In the genomic region with DNA sequence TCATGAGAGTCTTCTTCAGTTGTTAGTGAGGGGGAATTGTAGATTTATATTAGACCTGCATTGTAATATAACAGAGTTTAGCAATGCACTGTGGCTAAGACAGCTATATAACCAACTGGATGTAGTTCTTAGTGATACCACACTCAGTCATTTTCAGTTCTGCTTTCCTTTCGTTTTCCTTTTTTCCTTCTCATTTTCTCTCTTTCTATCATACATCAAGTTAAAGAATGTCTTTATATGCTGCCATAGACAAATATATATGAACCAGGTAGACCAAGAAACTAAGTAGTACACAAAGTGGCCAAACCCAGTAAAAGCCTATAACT, we compare ENCODE assay signal across 12 cellular contexts. TPM values are rescaled to one million over a fixed set of nuclear protein-coding genes. Genes with fewer than 3 reads are reported as not detected.
A peak's percentile ranks its signal among the peaks of the same experiment; 100 is the strongest.
DNase-seq lines count a peak whose midpoint lies in the region; ATAC-seq lines count a peak whose summit lies in the region.
"Had no signal": no experiment of that assay in that cellular context is flagged by ENCODE, and none has a peak within 500 bp of the region (broad histone marks: within the 10 kb centered on the region; RNA-seq: fewer than 3 reads in every experiment).

No MANE protein-coding gene starts in this region.

- peaks cover 49% of the 10 kb centered on the region for H3K36me3 Mint-ChIP-seq in CD4-positive, CD25-positive, alpha-beta regulatory T cell
- peaks cover 99% of the 10 kb centered on the region for H3K36me3 Mint-ChIP-seq in activated T-helper 17 cell treated with anti-CD3 and anti-CD28 coated beads, Interleukin-2, amount 50 U/mL, for 72 hours (ENCODE audit: low read depth)
- H3K36me3 Mint-ChIP-seq: brain had no signal

- peak overlapping the region; percentile 6 for H3K27ac ChIP-seq in CD4-positive, CD25-positive, alpha-beta regulatory T cell (ENCODE audit: insufficient read depth, low read length, poor library complexity, severe bottlenecking)
- H3K27ac ChIP-seq: GM23248 had no signal

- peak overlapping the region; percentile 46 to 84 (median 64) for H3K27ac Mint-ChIP-seq in CD4-positive, CD25-positive, alpha-beta regulatory T cell
- H3K27ac Mint-ChIP-seq in activated T-helper 17 cell treated with anti-CD3 and anti-CD28 coated beads, Interleukin-2, amount 50 U/mL, for 72 hours = peak overlapping the region; percentile 84

- H3K4me1 Mint-ChIP-seq in CD4-positive, CD25-positive, alpha-beta regulatory T cell = peaks cover 33 to 84% (median 65%) of the 10 kb centered on the region in 4 donors
- H3K4me1 Mint-ChIP-seq in activated T-helper 17 cell treated with anti-CD3 and anti-CD28 coated beads, Interleukin-2, amount 50 U/mL, for 72 hours = peaks cover 63% of the 10 kb centered on the region

- H3K4me1 ChIP-seq in CD4-positive, CD25-positive, alpha-beta regulatory T cell (ENCODE audit: control insufficient read depth, insufficient read depth, low read length, poor library complexity, severe bottlenecking) = peaks cover 38% of the 10 kb centered on the region

- ATAC-seq in CD4-positive, CD25-positive, alpha-beta regulatory T cell (ENCODE audit: low read depth in 2 of 2) = peak; percentile 28 to 38
- ATAC-seq in GM19397 (IDR thresholded peaks at IDR 0.05; ENCODE audit: unreplicated experiment) (peak; percentile 38), HG03175 (IDR thresholded peaks at IDR 0.05; ENCODE audit: unreplicated experiment) (peak; percentile 58)
- peak; percentile 29 for ATAC-seq in activated T-helper 17 cell treated with anti-CD3 and anti-CD28 coated beads, Interleukin-2, amount 50 U/mL, for 72 hours (replicated peaks)

- peak overlapping the region; percentile 72 for H3K4me3 ChIP-seq in CD4-positive, CD25-positive, alpha-beta regulatory T cell (ENCODE audit: low read depth, low read length)
- H3K4me3 ChIP-seq: GM23248 had no signal

- H3K9me3 Mint-ChIP-seq in CD4-positive, CD25-positive, alpha-beta regulatory T cell = no peaks in the 10 kb centered on the region
- peaks cover 3% of the 10 kb centered on the region for H3K9me3 Mint-ChIP-seq in activated T-helper 17 cell treated with anti-CD3 and anti-CD28 coated beads, Interleukin-2, amount 50 U/mL, for 72 hours
- H3K9me3 Mint-ChIP-seq: brain had no signal

- no peaks in the 10 kb centered on the region for H3K27me3 ChIP-seq in CD4-positive, CD25-positive, alpha-beta regulatory T cell (ENCODE audit: control insufficient read depth, insufficient read depth, low read length)

- no peak for DNase-seq in CD4-positive, CD25-positive, alpha-beta regulatory T cell
- DNase-seq in NCI-H526 (lab: John Stamatoyannopoulos, UW) (no peak), pons (ENCODE audit: low spot score) (no peak), iPS-NIHi11 (ENCODE audit: low spot score) (no peak), NCI-H748 (lab: John Stamatoyannopoulos, UW; ENCODE audit: unreplicated experiment) (no peak)
- DNase-seq: GM23248, NCI-H1694 treated with DMSO at 0.1 percent for 48 hours, T-helper 9 cell had no signal

- H3K36me3 ChIP-seq in CD4-positive, CD25-positive, alpha-beta regulatory T cell (ENCODE audit: control insufficient read depth, insufficient read depth, low read length) = peaks cover 8% of the 10 kb centered on the region

- H3K27me3 Mint-ChIP-seq in CD4-positive, CD25-positive, alpha-beta regulatory T cell = no peaks in the 10 kb centered on the region
- no peaks in the 10 kb centered on the region for H3K27me3 Mint-ChIP-seq in activated T-helper 17 cell treated with anti-CD3 and anti-CD28 coated beads, Interleukin-2, amount 50 U/mL, for 72 hours

- H3K9me3 ChIP-seq in CD4-positive, CD25-positive, alpha-beta regulatory T cell (ENCODE audit: control insufficient read depth in 2 of 2, low read length in 2 of 2) = no peaks in the 10 kb centered on the region

- H3K4me3 Mint-ChIP-seq in CD4-positive, CD25-positive, alpha-beta regulatory T cell = peak overlapping the region; percentile 3 to 75 (median 46)
- H3K4me3 Mint-ChIP-seq in activated T-helper 17 cell treated with anti-CD3 and anti-CD28 coated beads, Interleukin-2, amount 50 U/mL, for 72 hours = peak overlapping the region; percentile 91
- H3K4me3 Mint-ChIP-seq: brain had no signal

RNA-seq across cellular contexts. Expression of a gene that starts 43.7 kb away (rescaled TPM):
- total RNA-seq in CD4-positive, CD25-positive, alpha-beta regulatory T cell = 209 TPM
- 100 to 1,000 TPM; 327 to 424 (median 362) TPM for polyA plus RNA-seq in CD4-positive, CD25-positive, alpha-beta regulatory T cell
- 100 to 1,000 TPM; 139 to 197 TPM for total RNA-seq in activated T-helper 17 cell treated with anti-CD3 and anti-CD28 coated beads, Interleukin-2, amount 50 U/mL, for 72 hours
